ENCODE assay signal across 14 cellular contexts in genomic region chr9:101791533-101791932, GRCh38. TPM values are rescaled to one million over a fixed set of nuclear protein-coding genes. Genes with fewer than 3 reads are reported as not detected.
"Had no signal": no experiment of that assay in that cellular context is flagged by ENCODE, and none has a peak within 500 bp of the region (broad histone marks: within the 10 kb centered on the region; RNA-seq: fewer than 3 reads in every experiment).

No MANE protein-coding gene starts in this region.

- H3K4me1 ChIP-seq: Peyer's patch, SJSA1 had no signal

- H3K4me2 ChIP-seq: SK-N-SH had no signal

- H3K4me3 ChIP-seq: MG63, Peyer's patch, SJSA1 had no signal

- H3K27ac ChIP-seq: Peyer's patch, SJSA1 had no signal

- H3K9me3 ChIP-seq: MG63, Peyer's patch, SJSA1, SK-N-SH had no signal

- H3K9ac ChIP-seq: SK-N-SH had no signal

- H3K27me3 ChIP-seq: MG63, Peyer's patch, SJSA1 had no signal

- DNase-seq: MV-4-11, NCI-H1417 treated with DMSO at 0.1 percent for 48 hours, NCI-H1436 treated with DMSO at 0.1 percent for 48 hours, NCI-H187 treated with DMSO at 0.1 percent for 48 hours, NCI-H2227 treated with DMSO at 0.1 percent for 48 hours, NCI-H774, Right ventricle myocardium superior had no signal

- H3K36me3 ChIP-seq: MG63, Peyer's patch, SJSA1 had no signal

RNA-seq across cellular contexts. Expression of gene GRIN3A, which starts 53.1 kb away (rescaled TPM):
- total RNA-seq: M059J, NCI-H460, PC-3, SJSA1 had no signal
- polyA plus RNA-seq: SK-N-SH had no signal
